Comparison of ENCODE assay signal across 8 cellular contexts in genomic region chr2:96764253-96764637, GRCh38. TPM values are rescaled to one million over a fixed set of nuclear protein-coding genes. Genes with fewer than 3 reads are reported as not detected.
A peak's percentile ranks its signal among the peaks of the same experiment; 100 is the strongest.
DNase-seq lines count a peak whose midpoint lies in the region; ATAC-seq, FAIRE-seq and TF ChIP-seq lines count a peak whose summit lies in the region.

No MANE protein-coding gene starts in this region.

- H3K79me2 ChIP-seq in GM12878 (ENCODE audit: control insufficient read depth, insufficient read depth, low read length), result peaks cover 76% of the 10 kb centered on the region

- CTCF ChIA-PET in CD8-positive, alpha-beta T cell (lab: Charles Lee), result interaction anchor here (0.7 to 4.1 kb wide), 8 partner anchors 10 to 170 kb away, joined by 3 to 25 read pairs (median 4); partner anchors contain the start of gene LMAN2L
- CTCF ChIA-PET in GM12878 (lab: Yijun Ruan, JAX), result interaction anchor here (0.8 to 7.5 kb wide), 18 partner anchors 12 to 348 kb away, joined by 3 to 153 read pairs (median 6); partner anchors contain the start of genes ANKRD36, ANKRD39, KANSL3 and LMAN2L

- TF ChIP-seq CTCF in CD8-positive, alpha-beta T cell (IDR thresholded peaks at IDR 0.05), result no peak
- no peak for TF ChIP-seq CTCF in GM12878 (IDR thresholded peaks at IDR 0.05 in 2 of 3, conservative IDR thresholded peaks at IDR 0.05 in 1 of 3; ENCODE audit: control insufficient read depth in 2 of 3, extremely low read depth in 1 of 3, insufficient read depth in 1 of 3, low read depth in 3 of 3, low read length in 3 of 3)

- H3K27me3 Mint-ChIP-seq in CD8-positive, alpha-beta T cell (ENCODE audit: low read depth), result no peaks in the 10 kb centered on the region

- in situ Hi-C loops in GM12878 (cut with MboI), result no loop called here

- no peak for DNase-seq in CD8-positive, alpha-beta T cell
- peak; percentile 88 to 92 for DNase-seq in Kasumi-1 (lab: John Stamatoyannopoulos, UW)
- no peak for DNase-seq in GM12878 (ENCODE audit: low read depth, low spot score)
- DNase-seq in germinal center (ENCODE audit: low spot score), result no peak

- H3K36me3 ChIP-seq in CD8-positive, alpha-beta T cell (ENCODE audit: insufficient read depth, low read length), result no peaks in the 10 kb centered on the region
- H3K36me3 ChIP-seq in GM12878 (ENCODE audit: control insufficient read depth in 2 of 2, insufficient read depth in 2 of 2, low read length in 1 of 2) (0 out of 4 replicates have a peak, but pooled peaks cover 0 to 5% of the 10 kb centered on the region in 2 experiments), mucosa of rectum (ENCODE audit: control insufficient read depth in 2 of 2, insufficient read depth in 2 of 2, low read length in 2 of 2) (no peaks in the 10 kb centered on the region)

- RAD21 ChIA-PET in GM12878 (lab: Charles Lee; ENCODE audit: unreplicated experiment), result interaction anchor here (0.6 to 6.4 kb wide), 9 partner anchors 10 to 257 kb away, joined by 3 to 92 read pairs (median 10); partner anchors contain the start of genes ANKRD39, CNNM3 and KANSL3

- H4K20me1 ChIP-seq in GM12878 (ENCODE audit: control insufficient read depth, insufficient read depth), result no peaks in the 10 kb centered on the region

- SMC1A ChIA-PET in GM12878 (lab: Charles Lee; ENCODE audit: uncharacterized antibody, unreplicated experiment), result interaction anchor here (1.0 to 5.9 kb wide), 14 partner anchors 12 to 226 kb away, joined by 3 to 100 read pairs (median 4); partner anchors contain the start of gene ANKRD39

- no peaks in the 10 kb centered on the region for H3K9me3 Mint-ChIP-seq in CD8-positive, alpha-beta T cell

- H3K9ac ChIP-seq in GM12878 (ENCODE audit: control insufficient read depth, insufficient read depth, low read length) (peak overlapping the region; percentile 83), mucosa of rectum (ENCODE audit: low read depth in 1 of 2, low read length in 2 of 2) (peak overlapping the region; percentile 96 to 99)

- TF ChIP-seq POLR2A in GM12878 (IDR thresholded peaks at IDR 0.05; ENCODE audit: low read depth, low read length), result no peak

- POLR2A ChIA-PET in CD8-positive, alpha-beta T cell (lab: Charles Lee), result interaction anchor here (1.1 to 1.5 kb wide), 4 partner anchors 20 to 226 kb away, joined by 3 to 4 read pairs (median 3); no protein-coding TSS in a partner anchor
- POLR2A ChIA-PET in GM12878 (lab: Charles Lee), result interaction anchor here (0.6 to 7.5 kb wide), 6 partner anchors 10 to 101 kb away, joined by 3 to 88 read pairs (median 6); partner anchors contain the start of gene ANKRD39

- no peak for FAIRE-seq in GM12878 (lab: Jason Lieb, UNC)

- intact Hi-C loops in CD8-positive, alpha-beta T cell (cut with DNase I, micrococcal nuclease), result loop anchor here (5.0 kb wide), 2 partner anchors 93 to 497 kb away; partner anchors contain the start of genes ANKRD39 (in 1 of the 2), CIAO1 (in 1 of the 2) and TMEM127 (in 1 of the 2)
- intact Hi-C loops in GM12878 (cut with micrococcal nuclease; ENCODE audit: unreplicated experiment), result loop anchor here (2.0 to 10.0 kb wide), 2 partner anchors 37 to 229 kb away; partner anchors contain the start of gene ARID5A

- H3K4me3 Mint-ChIP-seq in CD8-positive, alpha-beta T cell, result peak overlapping the region; percentile 82

- no TSS peak for BruUV-seq in GM12878 (replicated peaks; lab: Mats Ljungman, UMichigan)

- peak overlapping the region; percentile 95 for H3K4me3 ChIP-seq in CD8-positive, alpha-beta T cell (ENCODE audit: low read depth, low read length)
- H3K4me3 ChIP-seq in GM12878, result peak overlapping the region; percentile 91
- H3K4me3 ChIP-seq in mucosa of rectum (ENCODE audit: low read length in 2 of 2), result peak overlapping the region; percentile 89 to 99

- H3K27ac Mint-ChIP-seq in CD8-positive, alpha-beta T cell, result peak overlapping the region; percentile 57

- no peak for TF ChIP-seq RAD21 in GM12878 (IDR thresholded peaks at IDR 0.05; ENCODE audit: insufficient read depth, low read depth, low read length)

- peak overlapping the region; percentile 62 for H2AFZ ChIP-seq in GM12878 (ENCODE audit: control insufficient read depth, low read depth, low read length)

- 51% methylated on average over 8 of the region's 8 CpGs for WGBS in GM12878 (ENCODE audit: insufficient coverage, insufficient replicate concordance, low lambda C conversion rate, missing lambda C conversion rate)

- peaks cover 48% of the 10 kb centered on the region for H3K4me1 ChIP-seq in CD8-positive, alpha-beta T cell (ENCODE audit: insufficient read depth, low read length)
- H3K4me1 ChIP-seq in GM12878 (ENCODE audit: control insufficient read depth, insufficient read depth, low read length), result peaks cover 34% of the 10 kb centered on the region
- H3K4me1 ChIP-seq in mucosa of rectum (ENCODE audit: control insufficient read depth in 2 of 2, insufficient read depth in 2 of 2, low read length in 2 of 2), result peaks cover 69 to 71% of the 10 kb centered on the region in 2 donors

- peaks cover 75% of the 10 kb centered on the region for H3K4me1 Mint-ChIP-seq in CD8-positive, alpha-beta T cell (ENCODE audit: low read depth)

- H3K27me3 ChIP-seq in CD8-positive, alpha-beta T cell (ENCODE audit: insufficient read depth, low read length), result no peaks in the 10 kb centered on the region
- H3K27me3 ChIP-seq in GM12878 (replicated peaks in 1 of 2; ENCODE audit: control insufficient read depth in 2 of 2, insufficient read depth in 2 of 2, low read length in 1 of 2) (no peaks in the 10 kb centered on the region), mucosa of rectum (ENCODE audit: control insufficient read depth in 2 of 2, insufficient read depth in 2 of 2, low read length in 2 of 2) (no peaks in the 10 kb centered on the region)

- TF ChIP-seq EP300 in GM12878 (IDR thresholded peaks at IDR 0.05; ENCODE audit: borderline replicate concordance in 1 of 2, control insufficient read depth in 1 of 2, low read depth in 2 of 2, low read length in 2 of 2), result no peak

- no peak for ATAC-seq in CD8-positive, alpha-beta T cell
- peak; percentile 25 for ATAC-seq in GM12878
- no peak for ATAC-seq in GM21619 (IDR thresholded peaks at IDR 0.05; ENCODE audit: unreplicated experiment)
- no peak for ATAC-seq in HG02938 (IDR thresholded peaks at IDR 0.05; ENCODE audit: unreplicated experiment)
- no peak for ATAC-seq in HG02642 (IDR thresholded peaks at IDR 0.05; ENCODE audit: poor library complexity, unreplicated experiment)

- peak overlapping the region; percentile 100 for H3K4me2 ChIP-seq in GM12878 (ENCODE audit: control insufficient read depth, insufficient read depth)

- no peaks in the 10 kb centered on the region for H3K9me3 ChIP-seq in CD8-positive, alpha-beta T cell (ENCODE audit: low read length)
- no peaks in the 10 kb centered on the region for H3K9me3 ChIP-seq in GM12878 (replicated peaks; ENCODE audit: control insufficient read depth, insufficient read depth, low read length)
- no peaks in the 10 kb centered on the region for H3K9me3 ChIP-seq in mucosa of rectum (ENCODE audit: control insufficient read depth in 2 of 2, low read length in 2 of 2)

- H3K27ac ChIP-seq in CD8-positive, alpha-beta T cell (ENCODE audit: low read depth, low read length), result no peak overlapping the region
- H3K27ac ChIP-seq in GM12878 (ENCODE audit: control insufficient read depth, insufficient read depth), result peak overlapping the region; percentile 72
- peak overlapping the region; percentile 95 to 96 for H3K27ac ChIP-seq in mucosa of rectum (ENCODE audit: low read depth in 2 of 2, low read length in 2 of 2)

- H3K36me3 Mint-ChIP-seq in CD8-positive, alpha-beta T cell, result peaks cover 13% of the 10 kb centered on the region

RNA-seq across cellular contexts. Expression of gene CNNM4, which starts 3.5 kb away (rescaled TPM):
- total RNA-seq in CD8-positive, alpha-beta T cell, result 1 to 10 TPM; 6.7 to 8.3 TPM
- total RNA-seq in GM12878 (2013; cell fraction: nucleolus; rRNA removed), result 38.9 and 42.1 TPM in 2 replicates
- total RNA-seq in GM12878 (2014; rRNA removed) (6.6 and 9.0 TPM in 2 replicates), GM12878 (2014; rRNA removed; fragmentation: Illumina TruSeq; extraction: Trizol) (6.4 and 7.2 TPM in 2 replicates), GM12878 (2021) (13.8 and 14.4 TPM in 2 replicates)
- 7.6 TPM for polyA plus RNA-seq in GM12878 (2011; ENCODE audit: low read depth)
- polyA plus RNA-seq in GM12878 (2011; rRNA removed) (5.3 and 10.1 TPM in 2 replicates), GM12878 (2014; fragmentation: Illumina TruSeq; extraction: Trizol) (12.6 and 13.7 TPM in 2 replicates), GM12878 (2014; fragmentation: Nextera tagmentation; extraction: Ambion mirVana) (1 to 10 TPM; 2.4 to 2.8 TPM), GM12878 (2014; rRNA removed) (10.1 and 10.4 TPM in 2 replicates), GM12878 (2016; fragmentation: Nextera tagmentation; extraction: Ambion mirVana) (1 to 10 TPM; 2.7 to 7.2 TPM)
- 13.4 and 15.7 TPM in 2 replicates for polyA plus RNA-seq in GM12878 (2011; cell fraction: cytosol; rRNA removed)
- polyA plus RNA-seq in GM12878 (2011; cell fraction: nucleus; rRNA removed), result 14.4 and 17.6 TPM in 2 replicates
- 11.7 and 18.3 TPM in 2 replicates for polyA plus RNA-seq in GM12878 (2012)
- polyA minus RNA-seq in GM12878 (2011; rRNA and poly(A)+ RNA removed), result 16.5 and 23.7 TPM in 2 replicates
- polyA minus RNA-seq in GM12878 (2011; cell fraction: cytosol; rRNA and poly(A)+ RNA removed), result 8.3 and 10.2 TPM in 2 replicates
- polyA minus RNA-seq in GM12878 (2011; cell fraction: nucleus; rRNA and poly(A)+ RNA removed), result 10.4 and 13.0 TPM in 2 replicates

RNA-seq across cellular contexts. Expression of gene LMAN2L, which starts 24.4 kb away (rescaled TPM):
- total RNA-seq in CD8-positive, alpha-beta T cell, result 1 to 10 TPM; 1.1 to 1.7 TPM
- 16.0 and 16.7 TPM in 2 replicates for total RNA-seq in GM12878 (2013; cell fraction: nucleolus; rRNA removed)
- total RNA-seq in GM12878 (2014; rRNA removed) (8.7 and 9.3 TPM in 2 replicates), GM12878 (2014; rRNA removed; fragmentation: Illumina TruSeq; extraction: Trizol) (6.1 and 6.7 TPM in 2 replicates), GM12878 (2021) (5.7 and 5.8 TPM in 2 replicates)
- polyA plus RNA-seq in GM12878 (2011; ENCODE audit: low read depth), result 5.9 TPM
- polyA plus RNA-seq in GM12878 (2011; rRNA removed) (12.8 and 13.1 TPM in 2 replicates), GM12878 (2014; fragmentation: Illumina TruSeq; extraction: Trizol) (7.9 and 9.1 TPM in 2 replicates), GM12878 (2014; fragmentation: Nextera tagmentation; extraction: Ambion mirVana) (10 to 100 TPM; 12.1 to 15.1 TPM), GM12878 (2014; rRNA removed) (8.8 and 8.9 TPM in 2 replicates), GM12878 (2016; fragmentation: Nextera tagmentation; extraction: Ambion mirVana) (10 to 100 TPM; 14.0 to 16.3 TPM)
- polyA plus RNA-seq in GM12878 (2011; cell fraction: cytosol; rRNA removed), result 10.7 and 11.3 TPM in 2 replicates
- polyA plus RNA-seq in GM12878 (2011; cell fraction: nucleus; rRNA removed), result 7.2 and 10.9 TPM in 2 replicates
- 7.0 and 8.4 TPM in 2 replicates for polyA plus RNA-seq in GM12878 (2012)
- 8.3 and 13.1 TPM in 2 replicates for polyA minus RNA-seq in GM12878 (2011; rRNA and poly(A)+ RNA removed)
- polyA minus RNA-seq in GM12878 (2011; cell fraction: cytosol; rRNA and poly(A)+ RNA removed), result 2.0 and 2.9 TPM in 2 replicates
- polyA minus RNA-seq in GM12878 (2011; cell fraction: nucleus; rRNA and poly(A)+ RNA removed), result 3.3 and 6.4 TPM in 2 replicates

RNA-seq across cellular contexts. Expression of gene CNNM3, which starts 51.8 kb away (rescaled TPM):
- 10 to 100 TPM; 40.1 to 41.8 TPM for total RNA-seq in CD8-positive, alpha-beta T cell
- 20.3 and 22.8 TPM in 2 replicates for total RNA-seq in GM12878 (2013; cell fraction: nucleolus; rRNA removed)
- total RNA-seq in GM12878 (2014; rRNA removed), result 4.0 and 4.7 TPM in 2 replicates
- 2.8 and 3.2 TPM in 2 replicates for total RNA-seq in GM12878 (2014; rRNA removed; fragmentation: Illumina TruSeq; extraction: Trizol)
- 14.3 and 14.9 TPM in 2 replicates for total RNA-seq in GM12878 (2021)
- 3.6 TPM for polyA plus RNA-seq in GM12878 (2011; ENCODE audit: low read depth)
- polyA plus RNA-seq in GM12878 (2011; rRNA removed), result 3.2 and 9.6 TPM in 2 replicates
- polyA plus RNA-seq in GM12878 (2011; cell fraction: cytosol; rRNA removed), result 12.6 and 16.8 TPM in 2 replicates
- 28.6 and 33.7 TPM in 2 replicates for polyA plus RNA-seq in GM12878 (2011; cell fraction: nucleus; rRNA removed)
- polyA plus RNA-seq in GM12878 (2012), result 7.6 and 8.5 TPM in 2 replicates
- 1.8 and 7.9 TPM in 2 replicates for polyA plus RNA-seq in GM12878 (2014; fragmentation: Illumina TruSeq; extraction: Trizol)
- 1 to 10 TPM in 1 of 2 experiments, under 1 TPM in 1; 0.72 to 1.9 TPM for polyA plus RNA-seq in GM12878 (2014; fragmentation: Nextera tagmentation; extraction: Ambion mirVana)
- polyA plus RNA-seq in GM12878 (2014; rRNA removed), result 7.6 and 9.5 TPM in 2 replicates
- 1 to 10 TPM; 2.6 to 3.0 TPM for polyA plus RNA-seq in GM12878 (2016; fragmentation: Nextera tagmentation; extraction: Ambion mirVana)
- polyA minus RNA-seq in GM12878 (2011; rRNA and poly(A)+ RNA removed), result 15.1 and 29.7 TPM in 2 replicates
- 14.7 and 16.7 TPM in 2 replicates for polyA minus RNA-seq in GM12878 (2011; cell fraction: cytosol; rRNA and poly(A)+ RNA removed)
- polyA minus RNA-seq in GM12878 (2011; cell fraction: nucleus; rRNA and poly(A)+ RNA removed), result 10.8 and 21.8 TPM in 2 replicates

Comparison
In these comparisons a context has a peak if more than half of its experiments do, and no peak if none do; other contexts are left out.
1. DNase-seq: peak in Kasumi-1 (2 of 2); none in CD8-positive, alpha-beta T cell (0 of 7), GM12878 (single experiment) and germinal center (single experiment).
2. Peak in every context shown above with its lines, with median percentiles within 50 percentile points of each other: H3K4me3 ChIP-seq.